In genomic region chrX:48654746-48655145, GRCh38 we compare ENCODE assay signal across 2 cellular contexts. TPM values are rescaled to one million over a fixed set of nuclear protein-coding genes. Genes with fewer than 3 reads are reported as not detected.
"Had no signal": no experiment of that assay in that cellular context is flagged by ENCODE, and none has a peak within 500 bp of the region (broad histone marks: within the 10 kb centered on the region; RNA-seq: fewer than 3 reads in every experiment).

No MANE protein-coding gene starts in this region.

RNA-seq across cellular contexts. Expression of gene WAS, which starts 28.9 kb away (rescaled TPM):
- total RNA-seq: bronchial epithelial cell, SJSA1 had no signal
